34 cellular contexts compared by ENCODE assay signal in the genomic region with DNA sequence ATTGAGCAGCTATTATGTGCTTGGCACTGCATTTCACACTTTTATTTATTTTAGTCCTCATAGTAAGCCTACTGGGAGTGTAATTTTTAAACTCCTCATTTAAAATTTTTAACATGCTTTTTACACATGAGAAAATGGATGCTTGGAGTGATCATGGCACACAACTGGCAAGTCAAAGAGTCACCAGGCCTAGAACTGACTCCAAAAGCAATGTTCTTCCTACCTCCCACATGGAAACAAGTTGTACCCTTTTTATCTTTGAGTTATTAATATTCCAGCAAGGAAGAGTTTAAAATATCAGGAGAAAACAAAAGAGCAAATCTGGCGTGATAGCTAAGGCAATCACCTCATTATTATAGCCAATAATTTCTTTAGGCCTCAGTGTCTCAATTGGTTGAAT.
"Had no signal": no experiment of that assay in that cellular context is flagged by ENCODE, and none has a peak within 500 bp of the region (broad histone marks: within the 10 kb centered on the region; RNA-seq: fewer than 3 reads in every experiment).

No MANE protein-coding gene starts in this region.

- H3K27me3 ChIP-seq: MG63 had no signal

- H3K36me3 ChIP-seq: MG63 had no signal

- H3K27ac ChIP-seq: KMS-11 had no signal

- H3K4me3 ChIP-seq: MG63 had no signal

- DNase-seq: Karpas-422, Kasumi-1, KG1, MG63, MM.1S, MV-4-11, NCI-H1048, NCI-H1092, NCI-H1092 treated with DMSO at 0.1 percent for 48 hours, NCI-H1105, NCI-H1105 treated with DMSO at 0.1 percent for 48 hours, NCI-H1417, NCI-H1417 treated with DMSO at 0.1 percent for 48 hours, NCI-H1436, NCI-H1436 treated with DMSO at 0.1 percent for 48 hours, NCI-H146, NCI-H1694, NCI-H1694 treated with DMSO at 0.1 percent for 48 hours, NCI-H187, NCI-H187 treated with DMSO at 0.1 percent for 48 hours, NCI-H1930, NCI-H2029, NCI-H2029 treated with DMSO at 0.1 percent for 48 hours, NCI-H2081, NCI-H2081 treated with DMSO at 0.1 percent for 48 hours, NCI-H2107, NCI-H2171, NCI-H2171 treated with DMSO at 0.1 percent for 48 hours, NCI-H2227 treated with DMSO at 0.1 percent for 48 hours, NCI-H226, NCI-H345, NCI-H446, NCI-H446 treated with DMSO at 0.1 percent for 48 hours had no signal

- H3K9me3 ChIP-seq: MG63 had no signal
